In the genomic region with DNA sequence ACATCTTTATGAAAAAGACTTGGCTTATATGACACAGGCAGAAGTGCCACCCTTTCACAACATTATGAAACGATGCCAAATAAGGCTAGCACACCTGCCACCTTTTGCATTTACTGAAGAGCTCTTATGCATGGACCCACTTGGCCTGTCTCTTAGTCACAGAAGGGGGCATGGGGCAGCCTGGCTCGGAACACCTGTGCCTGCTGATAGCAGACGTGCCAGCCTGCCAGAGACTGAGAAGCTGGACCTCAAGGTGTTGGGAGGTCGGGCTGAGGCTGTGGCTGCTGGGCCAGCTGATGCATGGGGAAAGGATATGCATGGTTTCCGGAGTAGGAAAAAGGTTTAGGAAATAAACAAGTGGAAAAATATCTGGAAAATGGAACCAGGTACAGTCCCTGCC, we compare ENCODE assay signal across 13 cellular contexts. TPM values are rescaled to one million over a fixed set of nuclear protein-coding genes. Genes with fewer than 3 reads are reported as not detected.
DNase-seq lines count a peak whose midpoint lies in the region; ATAC-seq and TF ChIP-seq lines count a peak whose summit lies in the region.
"Had no signal": no experiment of that assay in that cellular context is flagged by ENCODE, and none has a peak within 500 bp of the region (broad histone marks: within the 10 kb centered on the region; RNA-seq: fewer than 3 reads in every experiment).

No MANE protein-coding gene starts in this region.

- peaks cover 84% of the 10 kb centered on the region for H3K4me1 ChIP-seq in body of pancreas
- peaks cover 13% of the 10 kb centered on the region for H3K4me1 ChIP-seq in rectal smooth muscle tissue (ENCODE audit: control insufficient read depth, insufficient read depth, low read length)

- intact Hi-C loops in body of pancreas (cut with DNase I) = no loop called here

- H3K9me3 ChIP-seq in body of pancreas = no peaks in the 10 kb centered on the region
- H3K9me3 ChIP-seq: mucosa of descending colon, thoracic aorta had no signal

- ATAC-seq in body of pancreas = no peak
- no peak for ATAC-seq in GM18907 (IDR thresholded peaks at IDR 0.05; ENCODE audit: unreplicated experiment)
- ATAC-seq: mucosa of descending colon had no signal

- H3K4me3 ChIP-seq in body of pancreas = no peak overlapping the region
- no peak overlapping the region for H3K4me3 ChIP-seq in rectal smooth muscle tissue (ENCODE audit: low read length)
- H3K4me3 ChIP-seq: mucosa of descending colon, thoracic aorta had no signal

- H3K27ac ChIP-seq in body of pancreas = peak overlapping the region; percentile 64 to 92 (median 84)
- H3K27ac ChIP-seq in rectal smooth muscle tissue (ENCODE audit: low read depth, low read length) = peak overlapping the region; percentile 26

- H3K36me3 ChIP-seq in body of pancreas (replicated peaks in 1 of 2; ENCODE audit: insufficient read depth in 1 of 2, low read depth in 2 of 2) (no peaks in the 10 kb centered on the region), rectal smooth muscle tissue (ENCODE audit: control insufficient read depth, insufficient read depth, low read length) (no peaks in the 10 kb centered on the region)
- H3K36me3 ChIP-seq: thoracic aorta had no signal

- no peak for TF ChIP-seq POLR2A in body of pancreas (IDR thresholded peaks at IDR 0.05)

- 35 to 36% methylated on average over 5 of the region's 5 CpGs for WGBS in body of pancreas, 2 donors

- DNase-seq in G401 (ENCODE audit: low spot score) = peak; percentile 69
- peak; percentile 56 for DNase-seq in NCI-H2081 treated with DMSO at 0.1 percent for 48 hours (lab: John Stamatoyannopoulos, UW)
- peak; percentile 41 to 78 (median 68) for DNase-seq in body of pancreas
- no peak for DNase-seq in UCSD-AML1 (lab: John Stamatoyannopoulos, UW; ENCODE audit: unreplicated experiment)
- no peak for DNase-seq in SKM-1 (lab: John Stamatoyannopoulos, UW; ENCODE audit: unreplicated experiment)
- DNase-seq in AG08396 (ENCODE audit: low spot score) = no peak
- DNase-seq: EL; foreskin fibroblast; mucosa of descending colon; NK-92 treated with Interleukin-12 subunit alpha and Interleukin-12 subunit beta, amount 100 ng/mL, for 24 hours had no signal

- H3K27me3 ChIP-seq in body of pancreas (no peaks in the 10 kb centered on the region), rectal smooth muscle tissue (ENCODE audit: control insufficient read depth, insufficient read depth, low read length) (no peaks in the 10 kb centered on the region)

- no peak overlapping the region for H3K9ac ChIP-seq in rectal smooth muscle tissue (ENCODE audit: low read length)

- in situ Hi-C loops in G401 (cut with HindIII; ENCODE audit: low sequenced_read_pairs) = no loop called here

- TF ChIP-seq CTCF in body of pancreas (IDR thresholded peaks at IDR 0.05) = no peak

RNA-seq across cellular contexts. Expression of gene RCAN1, which starts 21.5 kb away (rescaled TPM):
- 14.4 and 21.6 TPM in 2 replicates for total RNA-seq in G401 (2014; rRNA removed; shearing (Covaris generic))
- total RNA-seq in body of pancreas = 10 to 100 TPM; 20.8 to 29.0 TPM

Comparison
In these comparisons a context has a peak if more than half of its experiments do, and no peak if none do; other contexts are left out.
1. DNase-seq: peak in G401 (single experiment), NCI-H2081 treated with DMSO at 0.1 percent for 48 hours (single experiment) and body of pancreas (4 of 4); none in UCSD-AML1 (single experiment), SKM-1 (single experiment) and AG08396 (single experiment).